8 cellular contexts compared by ENCODE assay signal in genomic region chr12:102478416-102479098, GRCh38. TPM values are rescaled to one million over a fixed set of nuclear protein-coding genes. Genes with fewer than 3 reads are reported as not detected.
DNase-seq lines count a peak whose midpoint lies in the region; ATAC-seq and TF ChIP-seq lines count a peak whose summit lies in the region.

No MANE protein-coding gene starts in this region.

- no peak for TF ChIP-seq EP300 in tibial nerve (IDR thresholded peaks at IDR 0.05)

- DNase-seq in left ventricle myocardium inferior (no peak), left ventricle myocardium superior (no peak), OCI-LY7 (ENCODE audit: low spot score) (peak; percentile 30), islet precursor cell (peak; percentile 93), tibial nerve (ENCODE audit: low spot score in 2 of 2) (no peak), NCI-H345 (lab: John Stamatoyannopoulos, UW) (no peak), NAMALWA (ENCODE audit: low spot score) (no peak)

- H3K9me3 ChIP-seq in left ventricle myocardium inferior (replicated peaks) (peaks cover 7% of the 10 kb centered on the region), OCI-LY7 (ENCODE audit: low read length) (no peaks in the 10 kb centered on the region), tibial nerve (no peaks in the 10 kb centered on the region)

- CTCF ChIA-PET in OCI-LY7 (lab: Charles Lee; ENCODE audit: unreplicated experiment) = no interaction called here

- TF ChIP-seq CTCF in left ventricle myocardium inferior (IDR thresholded peaks at IDR 0.05; ENCODE audit: borderline replicate concordance) (no peak), OCI-LY7 (conservative IDR thresholded peaks at IDR 0.05; ENCODE audit: low read length) (no peak), tibial nerve (IDR thresholded peaks at IDR 0.05) (no peak)

- no peaks in the 10 kb centered on the region for H3K9me2 ChIP-seq in OCI-LY7 (ENCODE audit: insufficient read depth, low read length)

- peak overlapping the region; percentile 60; the same call in 1 of the 2 replicates for H2AFZ ChIP-seq in OCI-LY7 (ENCODE audit: low read length)

- peak overlapping the region; percentile 29 for H3K27ac ChIP-seq in left ventricle myocardium inferior (replicated peaks)
- H3K27ac ChIP-seq in OCI-LY7 (ENCODE audit: low read depth, low read length, poor library complexity, severe bottlenecking) = no peak overlapping the region
- peak overlapping the region in 3 of 4 donors; percentile 13 to 70 (median 56) for H3K27ac ChIP-seq in tibial nerve

- 26 to 33% methylated on average over 4 of the region's 4 CpGs for WGBS in tibial nerve, 2 donors

- H4K20me1 ChIP-seq in OCI-LY7 (ENCODE audit: insufficient read depth, low read length) = no peaks in the 10 kb centered on the region

- H3K4me3 ChIP-seq in left ventricle myocardium inferior (peak overlapping the region; percentile 57), OCI-LY7 (ENCODE audit: low read depth, low read length, poor library complexity, severe bottlenecking) (no peak overlapping the region), tibial nerve (peak overlapping the region in 2 of 4 donors; percentile 28 to 42)

- H3K36me3 ChIP-seq in left ventricle myocardium inferior = no peaks in the 10 kb centered on the region
- no peaks in the 10 kb centered on the region for H3K36me3 ChIP-seq in OCI-LY7 (ENCODE audit: insufficient read depth, low read length)
- H3K36me3 ChIP-seq in tibial nerve = no peaks in the 10 kb centered on the region

- POLR2A ChIA-PET in OCI-LY7 (lab: Charles Lee) = interaction anchor here (1.6 to 1.7 kb wide), 2 partner anchors 9 to 15 kb away, joined by 5 to 6 read pairs; no protein-coding TSS in a partner anchor

- intact Hi-C loops in left ventricle myocardium inferior (cut with micrococcal nuclease) = no loop called here
- intact Hi-C loops in left ventricle myocardium superior (cut with micrococcal nuclease) = no loop called here
- intact Hi-C loops in OCI-LY7 (cut with micrococcal nuclease; ENCODE audit: unreplicated experiment) = no loop called here

- no TSS peak for BruUV-seq in OCI-LY7 (replicated peaks; lab: Mats Ljungman, UMichigan)

- ATAC-seq in left ventricle myocardium superior = no peak
- ATAC-seq in HG02623 (IDR thresholded peaks at IDR 0.05; ENCODE audit: unreplicated experiment) = peak; percentile 52

- no peaks in the 10 kb centered on the region for H3K79me2 ChIP-seq in OCI-LY7 (ENCODE audit: insufficient read depth, low read depth, low read length)

- H3K4me2 ChIP-seq in OCI-LY7 (ENCODE audit: low read length) = peak overlapping the region; percentile 21; the same call in 1 of the 2 replicates

- H3K27me3 ChIP-seq in left ventricle myocardium inferior (ENCODE audit: low read depth) (no peaks in the 10 kb centered on the region), tibial nerve (no peaks in the 10 kb centered on the region)

- H3K4me1 ChIP-seq in left ventricle myocardium inferior (peaks cover 31% of the 10 kb centered on the region), OCI-LY7 (ENCODE audit: insufficient read depth, low read length, poor library complexity, severe bottlenecking) (peaks cover 13% of the 10 kb centered on the region), tibial nerve (peaks cover 0 to 34% (median 18%) of the 10 kb centered on the region in 4 donors)

- no peak for TF ChIP-seq POLR2A in tibial nerve (IDR thresholded peaks at IDR 0.05)

RNA-seq across cellular contexts. Expression of gene IGF1, which starts 1.8 kb away (rescaled TPM):
- 5.8 TPM for total RNA-seq in left ventricle myocardium inferior
- 6.4 TPM for total RNA-seq in left ventricle myocardium superior
- not detected in 2 replicates for total RNA-seq in OCI-LY7 (2014; rRNA removed; shearing (Covaris generic))
- not detected in 2 replicates for total RNA-seq in OCI-LY7 (2022)
- 100 to 1,000 TPM in 1 of 4 donors, 10 to 100 TPM in 3; 50.0 to 262 (median 78.1) TPM for total RNA-seq in tibial nerve

Comparison
In these comparisons a context has a peak if more than half of its experiments do, and no peak if none do; other contexts are left out.
1. DNase-seq: peak in OCI-LY7 (single experiment) and islet precursor cell (single experiment); none in left ventricle myocardium inferior (single experiment), left ventricle myocardium superior (single experiment), tibial nerve (0 of 2), NCI-H345 (single experiment) and NAMALWA (single experiment).